Comparison of ENCODE assay signal across 22 cellular contexts in genomic region chr5:25091917-25092316, GRCh38.
"Had no signal": no experiment of that assay in that cellular context is flagged by ENCODE, and none has a peak within 500 bp of the region (broad histone marks: within the 10 kb centered on the region; RNA-seq: fewer than 3 reads in every experiment).

No MANE protein-coding gene starts in this region.

- H3K4me1 ChIP-seq: pancreas, right lobe of liver, thyroid gland had no signal

- H3K36me3 ChIP-seq: neutrophil, pancreas, right lobe of liver, thyroid gland had no signal

- DNase-seq: activated CD4-positive, alpha-beta T cell treated with anti-CD3 and anti-CD28 coated beads, Interleukin-2, amount 50 U/mL, for 1 hour; activated CD8-positive, alpha-beta memory T cell treated with anti-CD3 and anti-CD28 coated beads, Interleukin-2, amount 50 U/mL, for 4 hours; activated effector memory CD4-positive, alpha-beta T cell treated with Interleukin-2 at 50 U/mL for 16 hours; activated naive CD4-positive, alpha-beta T cell treated with anti-CD3 and anti-CD28 coated beads, Interleukin-2, amount 10 ng/mL, durations not matched to agents 7 days and 5 days; activated naive CD8-positive, alpha-beta T cell treated with anti-CD3 and anti-CD28 coated beads, Interleukin-2, amount 50 U/mL, for 24 hours; activated T-cell treated with anti-CD3 and anti-CD28 coated beads, Interleukin-2, amount 50 U/mL, for 4 hours; aorta; dermis blood vessel endothelial cell; hypothalamus; kidney; pancreas; right lobe of liver; small intestine; stimulated activated CD4-positive, alpha-beta T cell treated with anti-CD3 and anti-CD28 coated beads, Interleukin-15, amount 100 ng/mL, for 24 hours; stimulated activated CD4-positive, alpha-beta T cell treated with anti-CD3 and anti-CD28 coated beads, Interleukin-4, amount 100 ng/mL, for 1 hour; stimulated activated naive B cell treated with anti-CD40 and anti-IgM and Interleukin-4, amounts not matched to agents 10 μg/mL and 1 μg/mL and 100 μg/mL, for 72 hours; thyroid gland had no signal

- ATAC-seq: activated CD4-positive, CD25-positive, alpha-beta regulatory T cell treated with anti-CD3 and anti-CD28 coated beads, Interleukin-2, amount 50 U/mL, for 24 hours; activated naive CD8-positive, alpha-beta T cell treated with anti-CD3 and anti-CD28 coated beads, Interleukin-2, amount 50 U/mL, for 24 hours; activated T-cell treated with anti-CD3 and anti-CD28 coated beads, Interleukin-2, amount 50 U/mL, for 4 hours; left lobe of liver; natural killer cell treated with Interleukin-12 subunit alpha and Interleukin-12 subunit beta and Interleukin-15 and Interleukin-18, amount 100 ng/mL, for 72 hours; pancreas; right lobe of liver; stimulated activated naive B cell treated with anti-CD40 and anti-IgM and Interleukin-4, amounts not matched to agents 10 μg/mL and 1 μg/mL and 100 μg/mL, for 72 hours had no signal

- H3K4me3 ChIP-seq: lung, pancreas, right lobe of liver, thyroid gland had no signal

- H3K27me3 ChIP-seq: neutrophil, pancreas, right lobe of liver, thyroid gland had no signal

- H3K9me3 ChIP-seq: neutrophil, pancreas, right lobe of liver, thyroid gland had no signal

- H3K27ac ChIP-seq: neutrophil, pancreas, right lobe of liver, thyroid gland had no signal
